In genomic region chr2:119545076-119545475, GRCh38 we compare ENCODE assay signal across 11 cellular contexts. TPM values are rescaled to one million over a fixed set of nuclear protein-coding genes. Genes with fewer than 3 reads are reported as not detected.
DNase-seq lines count a peak whose midpoint lies in the region; ATAC-seq and TF ChIP-seq lines count a peak whose summit lies in the region.
"Had no signal": no experiment of that assay in that cellular context is flagged by ENCODE, and none has a peak within 500 bp of the region (broad histone marks: within the 10 kb centered on the region; RNA-seq: fewer than 3 reads in every experiment).

No MANE protein-coding gene starts in this region.

- no peak for DNase-seq in BE2C
- DNase-seq in glutamatergic neuron, result no peak
- no peak for DNase-seq in foreskin fibroblast
- no peak for DNase-seq in activated CD8-positive, alpha-beta memory T cell treated with anti-CD3 and anti-CD28 coated beads, Interleukin-2, amount 10 ng/mL, durations not matched to agents 7 days and 5 days
- DNase-seq in GM03348 (ENCODE audit: low spot score), result no peak
- no peak for DNase-seq in T1000 (lab: John Stamatoyannopoulos, UW)
- DNase-seq: effector CD4-positive, alpha-beta T cell; mammary epithelial cell; NCI-H345 had no signal

- H3K36me3 Mint-ChIP-seq in glutamatergic neuron (ENCODE audit: unreplicated experiment), result no peaks in the 10 kb centered on the region
- peaks cover 1% of the 10 kb centered on the region for H3K36me3 Mint-ChIP-seq in activated CD8-positive, alpha-beta memory T cell treated with anti-CD3 and anti-CD28 coated beads, Interleukin-2, amount 10 ng/mL, durations not matched to agents 7 days and 5 days

- H3K4me1 Mint-ChIP-seq in glutamatergic neuron (ENCODE audit: low read depth, unreplicated experiment), result peaks cover 5% of the 10 kb centered on the region
- H3K4me1 Mint-ChIP-seq in activated CD8-positive, alpha-beta memory T cell treated with anti-CD3 and anti-CD28 coated beads, Interleukin-2, amount 10 ng/mL, durations not matched to agents 7 days and 5 days, result peaks cover 4% of the 10 kb centered on the region

- no peak overlapping the region for H3K27ac Mint-ChIP-seq in glutamatergic neuron (ENCODE audit: unreplicated experiment)
- no peak overlapping the region for H3K27ac Mint-ChIP-seq in activated CD8-positive, alpha-beta memory T cell treated with anti-CD3 and anti-CD28 coated beads, Interleukin-2, amount 10 ng/mL, durations not matched to agents 7 days and 5 days

- peak overlapping the region; percentile 64 for H3K4me3 Mint-ChIP-seq in glutamatergic neuron (ENCODE audit: unreplicated experiment)
- H3K4me3 Mint-ChIP-seq in activated CD8-positive, alpha-beta memory T cell treated with anti-CD3 and anti-CD28 coated beads, Interleukin-2, amount 10 ng/mL, durations not matched to agents 7 days and 5 days, result no peak overlapping the region

- H3K27me3 ChIP-seq in BE2C (no peaks in the 10 kb centered on the region), HUES64 (ENCODE audit: insufficient read depth, low read length) (peaks cover 13% of the 10 kb centered on the region; the same call in 1 of the 2 replicates), neuron (ENCODE audit: insufficient read depth, low read length) (no peaks in the 10 kb centered on the region)

- no peak overlapping the region for H3K9ac ChIP-seq in HUES64 (ENCODE audit: low read depth, low read length)

- H2AFZ ChIP-seq in neuron (ENCODE audit: low read depth, low read length), result peak overlapping the region; percentile 86

- H3K4me3 ChIP-seq in BE2C (ENCODE audit: low read depth, low read length) (peak overlapping the region; percentile 61; the same call in 1 of the 2 replicates), HUES64 (ENCODE audit: low read length) (peak overlapping the region; percentile 59), neuron (ENCODE audit: low read length) (peak overlapping the region; percentile 79), foreskin fibroblast (ENCODE audit: low read depth in 1 of 2, low read length in 2 of 2) (no peak overlapping the region)

- CTCF ChIA-PET in activated CD8-positive, alpha-beta memory T cell treated with anti-CD3 and anti-CD28 coated beads, Interleukin-2, amount 10 ng/mL, durations not matched to agents 7 days and 5 days (lab: Charles Lee), result no interaction called here

- no peaks in the 10 kb centered on the region for H3K9me3 ChIP-seq in BE2C
- no peaks in the 10 kb centered on the region for H3K9me3 ChIP-seq in HUES64 (ENCODE audit: insufficient read depth, low read depth, low read length)
- no peaks in the 10 kb centered on the region for H3K9me3 ChIP-seq in neuron (ENCODE audit: low read length)

- 67% methylated on average over 8 of the region's 8 CpGs for WGBS in HUES64

- no peak for ATAC-seq in activated CD8-positive, alpha-beta memory T cell treated with anti-CD3 and anti-CD28 coated beads, Interleukin-2, amount 10 ng/mL, durations not matched to agents 7 days and 5 days

- H3K27me3 Mint-ChIP-seq in glutamatergic neuron (ENCODE audit: unreplicated experiment), result peaks cover 3% of the 10 kb centered on the region
- peaks cover 53% of the 10 kb centered on the region for H3K27me3 Mint-ChIP-seq in activated CD8-positive, alpha-beta memory T cell treated with anti-CD3 and anti-CD28 coated beads, Interleukin-2, amount 10 ng/mL, durations not matched to agents 7 days and 5 days

- H3K4me1 ChIP-seq in BE2C (peaks cover 5% of the 10 kb centered on the region), HUES64 (ENCODE audit: insufficient read depth, low read length) (peaks cover 5% of the 10 kb centered on the region; the same call in 1 of the 2 replicates), neuron (ENCODE audit: insufficient read depth, low read length) (peaks cover 25% of the 10 kb centered on the region)

- H3K9me3 Mint-ChIP-seq in glutamatergic neuron (ENCODE audit: unreplicated experiment), result peaks cover 4% of the 10 kb centered on the region
- H3K9me3 Mint-ChIP-seq in activated CD8-positive, alpha-beta memory T cell treated with anti-CD3 and anti-CD28 coated beads, Interleukin-2, amount 10 ng/mL, durations not matched to agents 7 days and 5 days (ENCODE audit: low read depth), result no peaks in the 10 kb centered on the region

- TF ChIP-seq CTCF in BE2C (IDR thresholded peaks at IDR 0.05; ENCODE audit: low read depth, low read length) (no peak), glutamatergic neuron (IDR thresholded peaks at IDR 0.05; ENCODE audit: partially characterized antibody, unreplicated experiment) (no peak), foreskin fibroblast (IDR thresholded peaks at IDR 0.05; ENCODE audit: low read depth, low read length) (no peak)

- no peak overlapping the region for H3K27ac ChIP-seq in HUES64 (ENCODE audit: low read depth, low read length)

- no peaks in the 10 kb centered on the region for H3K36me3 ChIP-seq in BE2C
- no peaks in the 10 kb centered on the region for H3K36me3 ChIP-seq in HUES64 (ENCODE audit: insufficient read depth, low read length)
- peaks cover 21% of the 10 kb centered on the region for H3K36me3 ChIP-seq in neuron (ENCODE audit: insufficient read depth, low read length)

RNA-seq across cellular contexts. Expression of gene CFAP221, which starts 0.8 kb away (rescaled TPM):
- polyA plus RNA-seq in BE2C (2012; ENCODE audit: insufficient read depth, insufficient read length, low read depth), result not detected
- 1.1 TPM for polyA plus RNA-seq in HUES64 (2013, experiment 1 of 2)
- 1.0 TPM for polyA plus RNA-seq in HUES64 (2013, experiment 2 of 2)
- 0.34 TPM for total RNA-seq in glutamatergic neuron (ENCODE audit: unreplicated experiment)
- total RNA-seq in activated CD8-positive, alpha-beta memory T cell treated with anti-CD3 and anti-CD28 coated beads, Interleukin-2, amount 10 ng/mL, durations not matched to agents 7 days and 5 days, result not detected
- total RNA-seq: mammary epithelial cell had no signal
- polyA plus RNA-seq: mammary epithelial cell had no signal

RNA-seq across cellular contexts. Expression of gene SCTR, which starts 20.8 kb away (rescaled TPM):
- not detected for polyA plus RNA-seq in BE2C (2012; ENCODE audit: insufficient read depth, insufficient read length, low read depth)
- not detected for polyA plus RNA-seq in HUES64 (2013, experiment 1 of 2)
- polyA plus RNA-seq in HUES64 (2013, experiment 2 of 2), result not detected
- total RNA-seq in glutamatergic neuron (ENCODE audit: unreplicated experiment), result not detected
- not detected for total RNA-seq in activated CD8-positive, alpha-beta memory T cell treated with anti-CD3 and anti-CD28 coated beads, Interleukin-2, amount 10 ng/mL, durations not matched to agents 7 days and 5 days
- total RNA-seq: mammary epithelial cell had no signal
- polyA plus RNA-seq: mammary epithelial cell had no signal

Comparison
In these comparisons a context has a peak if more than half of its experiments do, and no peak if none do; other contexts are left out.
1. H3K4me3 ChIP-seq: peak in BE2C (single experiment), HUES64 (single experiment) and neuron (single experiment); none in foreskin fibroblast (0 of 2).